24 cellular contexts compared by ENCODE assay signal in genomic region chr10:35716776-35717175, GRCh38.
"Had no signal": no experiment of that assay in that cellular context is flagged by ENCODE, and none has a peak within 500 bp of the region (broad histone marks: within the 10 kb centered on the region; RNA-seq: fewer than 3 reads in every experiment).

No MANE protein-coding gene starts in this region.

- H3K27ac ChIP-seq: epithelial cell of prostate, gastrocnemius medialis, left lung, lower lobe of right lung, spleen, suprapubic skin, tibial artery, upper lobe of right lung had no signal

- ATAC-seq: activated CD8-positive, alpha-beta T cell treated with anti-CD3 and anti-CD28 coated beads for 36 hours; activated naive CD4-positive, alpha-beta T cell treated with anti-CD3 and anti-CD28 coated beads, Interleukin-2, amount 50 U/mL, for 72 hours; activated T-cell treated with anti-CD3 and anti-CD28 coated beads, Interleukin-2, amount 50 U/mL, for 4 hours; activated T-helper 17 cell treated with anti-CD3 and anti-CD28 coated beads, Interleukin-2, amount 50 U/mL, for 72 hours; gastrocnemius medialis; left lung; lower lobe of right lung; natural killer cell treated with Interleukin-12 subunit alpha and Interleukin-12 subunit beta and Interleukin-15 and Interleukin-18, amount 100 ng/mL, for 72 hours; right cardiac atrium; T-helper 17 cell; upper lobe of right lung had no signal

- H3K36me3 ChIP-seq: gastrocnemius medialis, left lung, lower lobe of right lung, spleen, suprapubic skin, tibial artery, upper lobe of right lung had no signal

- H3K9me3 ChIP-seq: gastrocnemius medialis, left lung, lower lobe of right lung, spleen, suprapubic skin, tibial artery, upper lobe of right lung had no signal

- DNase-seq: activated CD4-positive, alpha-beta T cell treated with anti-CD3 and anti-CD28 coated beads, Interleukin-2, amount 50 U/mL, for 1 hour; activated CD8-positive, alpha-beta T cell treated with anti-CD3 and anti-CD28 coated beads for 36 hours; activated naive CD4-positive, alpha-beta T cell; activated T-cell treated with anti-CD3 and anti-CD28 coated beads, Interleukin-2, amount 50 U/mL, for 4 hours; anterior cingulate cortex; dermis blood vessel endothelial cell; effector CD4-positive, alpha-beta T cell; gastrocnemius medialis; glutamatergic neuron; islet precursor cell; left lung; lower lobe of right lung; mesenchymal stem cell; right cardiac atrium; spleen; stimulated activated naive CD4-positive, alpha-beta T cell; T-helper 17 cell; tibial artery; upper lobe of right lung had no signal

- H3K4me3 ChIP-seq: gastrocnemius medialis, left lung, lower lobe of right lung, spleen, suprapubic skin, tibial artery, upper lobe of right lung had no signal

- H3K27me3 ChIP-seq: gastrocnemius medialis, left lung, upper lobe of right lung had no signal

- H3K4me1 ChIP-seq: gastrocnemius medialis, left lung, lower lobe of right lung, spleen, suprapubic skin, tibial artery, upper lobe of right lung had no signal
